Comparison of ENCODE assay signal across 6 cellular contexts in the genomic region with DNA sequence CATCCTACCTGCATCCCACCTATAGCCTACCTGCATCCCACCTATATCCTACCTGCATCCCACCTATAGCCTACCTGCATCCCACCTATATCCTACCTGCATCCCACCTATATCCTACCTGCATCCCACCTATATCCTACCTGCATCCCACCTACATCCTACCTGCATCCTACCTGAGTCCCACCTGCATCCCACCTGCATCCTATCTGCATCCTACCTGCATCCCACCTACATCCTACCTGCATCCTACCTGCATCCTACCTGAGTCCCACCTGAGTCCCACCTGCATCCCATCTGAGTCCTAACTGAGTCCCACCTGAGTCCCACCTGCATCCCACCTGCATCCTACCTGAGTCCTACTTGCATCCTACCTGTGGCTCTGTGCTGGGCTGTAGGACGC. TPM values are rescaled to one million over a fixed set of nuclear protein-coding genes. Genes with fewer than 3 reads are reported as not detected.
"Had no signal": no experiment of that assay in that cellular context is flagged by ENCODE, and none has a peak within 500 bp of the region (broad histone marks: within the 10 kb centered on the region; RNA-seq: fewer than 3 reads in every experiment).

No MANE protein-coding gene starts in this region.

RNA-seq across cellular contexts. Expression of gene MRGPRE, which starts 25.3 kb away (rescaled TPM):
- total RNA-seq: GM23248, GM23338, H4, H7, H9, HFFc6 had no signal
- polyA plus RNA-seq: GM23248, GM23338 had no signal

RNA-seq across cellular contexts. Expression of gene MRGPRG, which starts 38.9 kb away (rescaled TPM):
- total RNA-seq: GM23248, GM23338, H4, H7, H9, HFFc6 had no signal
- polyA plus RNA-seq: GM23248, GM23338 had no signal
